ENCODE assay signal across 19 cellular contexts in the genomic region with DNA sequence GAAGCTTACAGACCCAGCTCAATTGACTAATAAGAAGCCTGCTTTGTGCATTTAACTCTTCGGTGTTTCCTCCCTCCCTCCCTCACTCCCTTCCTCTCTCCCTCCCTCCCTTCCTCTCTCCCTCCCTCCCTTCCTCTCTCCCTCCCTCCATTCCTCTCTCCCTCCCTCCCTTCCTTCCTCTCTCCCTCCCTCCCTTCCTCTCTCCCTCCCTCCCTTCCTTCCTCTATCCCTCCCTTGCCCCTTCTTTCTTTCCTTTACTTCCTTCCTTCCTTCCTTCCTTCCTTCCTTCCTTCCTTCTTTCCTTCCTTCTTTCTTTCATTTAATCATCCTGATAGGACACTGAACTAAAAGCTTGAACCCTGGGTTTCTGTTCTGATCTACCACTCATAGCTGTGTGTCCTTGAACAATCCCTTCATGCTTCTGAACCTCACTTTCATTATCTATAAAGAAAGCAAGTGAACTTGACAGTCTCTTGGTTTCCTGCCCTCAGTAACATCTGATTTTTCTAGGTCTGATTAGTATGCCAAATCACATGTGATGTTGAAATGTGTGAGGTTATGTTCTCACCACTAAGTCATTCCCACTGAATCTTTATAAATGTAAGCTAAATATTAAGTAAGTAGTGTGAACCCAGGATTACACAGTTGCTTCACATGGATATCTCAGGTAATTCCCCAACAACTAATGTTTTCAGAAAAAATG.
A peak's percentile ranks its signal among the peaks of the same experiment; 100 is the strongest.
DNase-seq lines count a peak whose midpoint lies in the region; ATAC-seq and TF ChIP-seq lines count a peak whose summit lies in the region.
"Had no signal": no experiment of that assay in that cellular context is flagged by ENCODE, and none has a peak within 500 bp of the region (broad histone marks: within the 10 kb centered on the region; RNA-seq: fewer than 3 reads in every experiment).

No MANE protein-coding gene starts in this region.

- no peaks in the 10 kb centered on the region for H3K27me3 Mint-ChIP-seq in effector memory CD8-positive, alpha-beta T cell
- H3K27me3 Mint-ChIP-seq: stimulated activated memory B cell treated with anti-CD40 and anti-IgM and Interleukin-4, amounts not matched to agents 10 μg/mL and 1 μg/mL and 100 μg/mL, for 72 hours had no signal

- H3K27ac Mint-ChIP-seq in effector memory CD8-positive, alpha-beta T cell: no peak overlapping the region
- H3K27ac Mint-ChIP-seq: nephron progenitor cell; stimulated activated memory B cell treated with anti-CD40 and anti-IgM and Interleukin-4, amounts not matched to agents 10 μg/mL and 1 μg/mL and 100 μg/mL, for 72 hours; type B pancreatic cell had no signal

- no peaks in the 10 kb centered on the region for H3K36me3 Mint-ChIP-seq in effector memory CD8-positive, alpha-beta T cell (ENCODE audit: insufficient read depth)
- H3K36me3 Mint-ChIP-seq: stimulated activated memory B cell treated with anti-CD40 and anti-IgM and Interleukin-4, amounts not matched to agents 10 μg/mL and 1 μg/mL and 100 μg/mL, for 72 hours; type B pancreatic cell had no signal

- peaks cover 7 to 14% of the 10 kb centered on the region in 2 donors for H3K9me3 Mint-ChIP-seq in effector memory CD8-positive, alpha-beta T cell
- H3K9me3 Mint-ChIP-seq: type B pancreatic cell had no signal

- H3K4me1 Mint-ChIP-seq in effector memory CD8-positive, alpha-beta T cell (ENCODE audit: low read depth in 2 of 2): no peaks in the 10 kb centered on the region
- H3K4me1 Mint-ChIP-seq: nephron progenitor cell; stimulated activated memory B cell treated with anti-CD40 and anti-IgM and Interleukin-4, amounts not matched to agents 10 μg/mL and 1 μg/mL and 100 μg/mL, for 72 hours had no signal

- DNase-seq in fibroblast of mammary gland (ENCODE audit: low read depth) (peak; percentile 25), DMS114 treated with DMSO at 0.1 percent for 48 hours (lab: John Stamatoyannopoulos, UW; ENCODE audit: unreplicated experiment) (no peak), NCI-H446 treated with DMSO at 0.1 percent for 48 hours (lab: John Stamatoyannopoulos, UW) (no peak)
- DNase-seq in effector memory CD8-positive, alpha-beta T cell: no peak
- DNase-seq: activated effector memory CD4-positive, alpha-beta T cell treated with Interleukin-2 at 50 U/mL for 16 hours; aorta; foreskin keratinocyte; MG63; NCI-H2081 treated with DMSO at 0.1 percent for 48 hours; nephron progenitor cell; T-helper 1 cell; WERI-Rb-1 had no signal

- TF ChIP-seq CTCF in fibroblast of mammary gland (conservative IDR thresholded peaks at IDR 0.05; ENCODE audit: control insufficient read depth, insufficient read depth, low read depth, low read length): no peak

- ATAC-seq in GM18508 (IDR thresholded peaks at IDR 0.05; ENCODE audit: insufficient read depth, unreplicated experiment): peak; percentile 83
- peak; percentile 52 for ATAC-seq in GM21390 (IDR thresholded peaks at IDR 0.05; ENCODE audit: unreplicated experiment)
- ATAC-seq in HG03354 (IDR thresholded peaks at IDR 0.05; ENCODE audit: poor library complexity, severe bottlenecking, unreplicated experiment): peak; percentile 82
- ATAC-seq in effector memory CD8-positive, alpha-beta T cell (replicated peaks): no peak
- no peak for ATAC-seq in HG03460 (IDR thresholded peaks at IDR 0.05; ENCODE audit: unreplicated experiment)
- ATAC-seq: foreskin keratinocyte; stimulated activated memory B cell treated with anti-CD40 and anti-IgM and Interleukin-4, amounts not matched to agents 10 μg/mL and 1 μg/mL and 100 μg/mL, for 72 hours had no signal

- no peak overlapping the region for H3K4me3 ChIP-seq in fibroblast of mammary gland (ENCODE audit: control insufficient read depth, low read depth, low read length)
- H3K4me3 ChIP-seq: lung, MG63 had no signal

- no peak overlapping the region for H3K4me3 Mint-ChIP-seq in effector memory CD8-positive, alpha-beta T cell
- H3K4me3 Mint-ChIP-seq: nephron progenitor cell; stimulated activated memory B cell treated with anti-CD40 and anti-IgM and Interleukin-4, amounts not matched to agents 10 μg/mL and 1 μg/mL and 100 μg/mL, for 72 hours; type B pancreatic cell had no signal

Comparison
In these comparisons a context has a peak if more than half of its experiments do, and no peak if none do; other contexts are left out.
1. ATAC-seq: peak in GM18508 (single experiment), GM21390 (single experiment) and HG03354 (single experiment); none in effector memory CD8-positive, alpha-beta T cell (single experiment) and HG03460 (single experiment).